24 cellular contexts compared by ENCODE assay signal in genomic region chr10:126844406-126844805, GRCh38.
DNase-seq lines count a peak whose midpoint lies in the region; ATAC-seq and TF ChIP-seq lines count a peak whose summit lies in the region.
"Had no signal": no experiment of that assay in that cellular context is flagged by ENCODE, and none has a peak within 500 bp of the region (broad histone marks: within the 10 kb centered on the region; RNA-seq: fewer than 3 reads in every experiment).

No MANE protein-coding gene starts in this region.

- H3K4me3 Mint-ChIP-seq in activated T-cell treated with anti-CD3 and anti-CD28 coated beads, Interleukin-2, amount 50 U/mL, for 24 hours: no peak overlapping the region
- H3K4me3 Mint-ChIP-seq: activated CD4-positive, alpha-beta memory T cell treated with anti-CD3 and anti-CD28 coated beads, Interleukin-2, amount 10 ng/mL, durations not matched to agents 7 days and 5 days; memory B cell; nephron progenitor cell had no signal

- no peaks in the 10 kb centered on the region for H3K9me3 ChIP-seq in colonic mucosa
- H3K9me3 ChIP-seq: body of pancreas, psoas muscle, spleen had no signal

- no peak for ATAC-seq in GM19351 (IDR thresholded peaks at IDR 0.05; ENCODE audit: unreplicated experiment)
- no peak for ATAC-seq in HG03439 (IDR thresholded peaks at IDR 0.05; ENCODE audit: unreplicated experiment)
- ATAC-seq: body of pancreas, psoas muscle had no signal

- no peak overlapping the region for H3K4me3 ChIP-seq in colonic mucosa
- H3K4me3 ChIP-seq: body of pancreas, psoas muscle, spleen had no signal

- H3K4me1 Mint-ChIP-seq in activated T-cell treated with anti-CD3 and anti-CD28 coated beads, Interleukin-2, amount 50 U/mL, for 24 hours (ENCODE audit: low read depth): no peaks in the 10 kb centered on the region
- H3K4me1 Mint-ChIP-seq: activated CD4-positive, alpha-beta memory T cell treated with anti-CD3 and anti-CD28 coated beads, Interleukin-2, amount 10 ng/mL, durations not matched to agents 7 days and 5 days; CD14-positive monocyte; memory B cell; nephron progenitor cell had no signal

- H3K4me1 ChIP-seq in colonic mucosa: no peaks in the 10 kb centered on the region
- H3K4me1 ChIP-seq: psoas muscle, spleen had no signal

- H3K9me3 Mint-ChIP-seq in activated T-cell treated with anti-CD3 and anti-CD28 coated beads, Interleukin-2, amount 50 U/mL, for 24 hours: no peaks in the 10 kb centered on the region
- H3K9me3 Mint-ChIP-seq: nephron progenitor cell had no signal

- H3K27me3 Mint-ChIP-seq in activated T-cell treated with anti-CD3 and anti-CD28 coated beads, Interleukin-2, amount 50 U/mL, for 24 hours: no peaks in the 10 kb centered on the region
- H3K27me3 Mint-ChIP-seq: activated CD4-positive, alpha-beta memory T cell treated with anti-CD3 and anti-CD28 coated beads, Interleukin-2, amount 10 ng/mL, durations not matched to agents 7 days and 5 days; memory B cell had no signal

- no peak overlapping the region for H3K27ac Mint-ChIP-seq in activated T-cell treated with anti-CD3 and anti-CD28 coated beads, Interleukin-2, amount 50 U/mL, for 24 hours
- H3K27ac Mint-ChIP-seq: activated CD4-positive, alpha-beta memory T cell treated with anti-CD3 and anti-CD28 coated beads, Interleukin-2, amount 10 ng/mL, durations not matched to agents 7 days and 5 days; memory B cell; nephron progenitor cell had no signal

- H3K27me3 ChIP-seq in colonic mucosa: no peaks in the 10 kb centered on the region
- H3K27me3 ChIP-seq: body of pancreas, spleen had no signal

- peak overlapping the region; percentile 10 for H3K27ac ChIP-seq in colonic mucosa
- H3K27ac ChIP-seq: body of pancreas, psoas muscle, spleen had no signal

- H3K9ac ChIP-seq in colonic mucosa (ENCODE audit: low read depth in 2 of 2, low read length in 2 of 2): no peak overlapping the region

- intact Hi-C loops in colonic mucosa (cut with DNase I): no loop called here

- no peaks in the 10 kb centered on the region for H3K36me3 Mint-ChIP-seq in activated T-cell treated with anti-CD3 and anti-CD28 coated beads, Interleukin-2, amount 50 U/mL, for 24 hours (ENCODE audit: low read depth)
- H3K36me3 Mint-ChIP-seq: CD14-positive monocyte, memory B cell had no signal

- TF ChIP-seq CTCF in colonic mucosa (IDR thresholded peaks at IDR 0.05): no peak

- DNase-seq in AG20443 (ENCODE audit: low spot score) (peak; percentile 42), LHCN-M2 (ENCODE audit: low read depth) (peak; percentile 23), colonic mucosa (no peak), left kidney (ENCODE audit: low read depth, low spot score) (peak; percentile 15), GM03348 (ENCODE audit: low spot score) (no peak)
- DNase-seq in activated T-cell treated with anti-CD3 and anti-CD28 coated beads, Interleukin-2, amount 50 U/mL, for 24 hours: no peak
- DNase-seq: activated CD4-positive, alpha-beta memory T cell treated with anti-CD3 and anti-CD28 coated beads, Interleukin-2, amount 10 ng/mL, durations not matched to agents 7 days and 5 days; activated naive CD4-positive, alpha-beta T cell treated with anti-CD3 and anti-CD28 coated beads, Interleukin-2, amount 50 U/mL, for 16 hours; activated T-cell treated with anti-CD3 and anti-CD28 coated beads, Interleukin-2, amount 50 U/mL, for 1 hour; DND-41; glutamatergic neuron; KBM-7; NCI-H1048; NCI-H2029; NCI-H526; nephron progenitor cell; psoas muscle; SHP77; spleen had no signal

- H3K36me3 ChIP-seq in colonic mucosa: no peaks in the 10 kb centered on the region
- H3K36me3 ChIP-seq: spleen had no signal

Comparison
In these comparisons a context has a peak if more than half of its experiments do, and no peak if none do; other contexts are left out.
1. DNase-seq: peak in AG20443 (single experiment), LHCN-M2 (single experiment) and left kidney (single experiment); none in colonic mucosa (single experiment), activated T-cell treated with anti-CD3 and anti-CD28 coated beads, Interleukin-2, amount 50 U/mL, for 24 hours (single experiment) and GM03348 (single experiment).